8 cellular contexts compared by ENCODE assay signal in the genomic region with DNA sequence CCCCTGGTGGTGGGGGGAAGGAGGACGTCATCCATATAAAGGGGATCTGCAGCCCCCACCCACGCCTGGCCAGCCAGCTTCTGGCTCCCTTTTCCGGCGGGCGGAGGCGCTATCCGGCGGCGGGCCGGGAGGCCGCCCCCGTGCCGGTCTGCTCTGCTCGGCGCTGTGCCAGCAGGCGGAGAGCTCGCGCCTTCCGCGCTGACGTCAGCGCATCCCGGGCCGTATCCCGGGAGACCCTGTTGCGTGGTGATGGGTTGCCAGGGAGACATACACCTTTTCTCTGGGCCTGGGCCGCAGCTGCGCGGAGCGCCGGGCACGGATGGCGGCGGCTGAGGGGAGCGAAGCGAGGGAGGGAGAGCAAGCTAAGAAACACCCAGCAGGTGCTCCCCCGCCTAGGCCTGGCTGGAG. TPM values are rescaled to one million over a fixed set of nuclear protein-coding genes. Genes with fewer than 3 reads are reported as not detected.
A peak's percentile ranks its signal among the peaks of the same experiment; 100 is the strongest.
DNase-seq lines count a peak whose midpoint lies in the region; ATAC-seq and TF ChIP-seq lines count a peak whose summit lies in the region.

No MANE protein-coding gene starts in this region.

- no peak for TF ChIP-seq POLR2A in gastroesophageal sphincter (IDR thresholded peaks at IDR 0.05)

- H3K79me2 ChIP-seq in osteoblast (ENCODE audit: insufficient read depth, low read length): peaks cover 47% of the 10 kb centered on the region

- H3K27me3 ChIP-seq in gastroesophageal sphincter (no peaks in the 10 kb centered on the region), osteoblast (ENCODE audit: insufficient read depth, low read length) (no peaks in the 10 kb centered on the region)

- H3K4me1 ChIP-seq in gastroesophageal sphincter (peaks cover 0 to 68% (median 30%) of the 10 kb centered on the region in 3 donors), osteoblast (ENCODE audit: insufficient read depth, low read length) (peaks cover 45% of the 10 kb centered on the region)

- H3K4me2 ChIP-seq in osteoblast (ENCODE audit: insufficient read depth, low read length): peak overlapping the region; percentile 94

- H4K20me1 ChIP-seq in osteoblast (ENCODE audit: insufficient read depth, low read length): peaks cover 22% of the 10 kb centered on the region

- peak in 3 of 4 experiments; percentile 40 to 49 (median 41) for TF ChIP-seq CTCF in gastroesophageal sphincter (IDR thresholded peaks at IDR 0.05)
- no peak for TF ChIP-seq CTCF in osteoblast (IDR thresholded peaks at IDR 0.05; ENCODE audit: extremely low read depth, low read depth, low read length)
- TF ChIP-seq CTCF in GM13977 (IDR thresholded peaks at IDR 0.05; ENCODE audit: extremely low read depth, insufficient read depth, missing control alignments): no peak

- H2AFZ ChIP-seq in osteoblast (ENCODE audit: low read length): peak overlapping the region; percentile 46

- DNase-seq in NCI-H1092 treated with DMSO at 0.1 percent for 48 hours (lab: John Stamatoyannopoulos, UW) (peak; percentile 84), T-helper 22 cell (ENCODE audit: low read depth) (peak; percentile 16), osteoblast (ENCODE audit: insufficient read length, low spot score, missing footprints) (peak; percentile 96), foreskin melanocyte (no peak), GM13977 (ENCODE audit: low spot score) (no peak)

- TF ChIP-seq EP300 in gastroesophageal sphincter (IDR thresholded peaks at IDR 0.05): no peak

- no CpG with 5 or more reads among the region's 37 CpGs for WGBS in gastroesophageal sphincter (ENCODE audit: low coverage in 1 of 2), 2 donors

- H3K9me3 ChIP-seq in gastroesophageal sphincter (no peaks in the 10 kb centered on the region), osteoblast (ENCODE audit: low read depth, low read length) (no peaks in the 10 kb centered on the region)

- ATAC-seq in gastroesophageal sphincter (peak; percentile 70), GM21529 (IDR thresholded peaks at IDR 0.05; ENCODE audit: unreplicated experiment) (no peak), HG02588 (IDR thresholded peaks at IDR 0.05; ENCODE audit: unreplicated experiment) (no peak)

- H3K36me3 ChIP-seq in gastroesophageal sphincter: peaks cover 0 to 42% of the 10 kb centered on the region in 2 donors
- peaks cover 37% of the 10 kb centered on the region for H3K36me3 ChIP-seq in osteoblast (ENCODE audit: insufficient read depth, low read length)

- H3K27ac ChIP-seq in gastroesophageal sphincter: peak overlapping the region; percentile 94 to 99 (median 98)
- peak overlapping the region; percentile 97 for H3K27ac ChIP-seq in osteoblast (ENCODE audit: low read depth, low read length)

- in situ Hi-C loops in GM13977 (cut with MboI; ENCODE audit: low pct_unique_long_range_greater_than_20kb, low sequenced_read_pairs, unreplicated experiment): no loop called here

- H3K4me3 ChIP-seq in gastroesophageal sphincter: peak overlapping the region; percentile 6 to 92
- H3K4me3 ChIP-seq in osteoblast (ENCODE audit: insufficient read depth, low read length): peak overlapping the region; percentile 59

RNA-seq across cellular contexts. Expression of a gene that starts 1.1 kb away (rescaled TPM):
- total RNA-seq in gastroesophageal sphincter (10 to 100 TPM; 53.9 to 71.4 (median 65.3) TPM), osteoblast (9.8 and 10.6 TPM in 2 replicates)

RNA-seq across cellular contexts. Expression of a gene that starts 22.9 kb away (rescaled TPM):
- total RNA-seq in gastroesophageal sphincter (1 to 10 TPM; 2.0 to 6.8 (median 2.3) TPM), osteoblast (3.2 and 4.3 TPM in 2 replicates)

RNA-seq across cellular contexts. Expression of a gene that starts 23.0 kb away (rescaled TPM):
- total RNA-seq in gastroesophageal sphincter (10 to 100 TPM; 32.8 to 54.1 (median 40.9) TPM), osteoblast (47.4 and 61.2 TPM in 2 replicates)

RNA-seq across cellular contexts. Expression of a gene that starts 24.1 kb away (rescaled TPM):
- total RNA-seq in gastroesophageal sphincter (100 to 1,000 TPM; 233 to 431 (median 300) TPM), osteoblast (215 and 245 TPM in 2 replicates)

RNA-seq across cellular contexts. Expression of a gene that starts 39.5 kb away (rescaled TPM):
- total RNA-seq in gastroesophageal sphincter (under 1 TPM in 2 of 4 donors, not detected in 2; 0.31 to 0.94 TPM), osteoblast (under 0.01 TPM in 1 of 2 replicates, not detected in the other)

Comparison
In these comparisons a context has a peak if more than half of its experiments do, and no peak if none do; other contexts are left out.
1. DNase-seq: peak in NCI-H1092 treated with DMSO at 0.1 percent for 48 hours (single experiment), T-helper 22 cell (single experiment) and osteoblast (single experiment); none in foreskin melanocyte (single experiment) and GM13977 (single experiment).
2. CTCF ChIP-seq: peak in gastroesophageal sphincter (3 of 4); none in osteoblast (single experiment) and GM13977 (single experiment).